ENCODE assay signal across 8 cellular contexts in the genomic region with DNA sequence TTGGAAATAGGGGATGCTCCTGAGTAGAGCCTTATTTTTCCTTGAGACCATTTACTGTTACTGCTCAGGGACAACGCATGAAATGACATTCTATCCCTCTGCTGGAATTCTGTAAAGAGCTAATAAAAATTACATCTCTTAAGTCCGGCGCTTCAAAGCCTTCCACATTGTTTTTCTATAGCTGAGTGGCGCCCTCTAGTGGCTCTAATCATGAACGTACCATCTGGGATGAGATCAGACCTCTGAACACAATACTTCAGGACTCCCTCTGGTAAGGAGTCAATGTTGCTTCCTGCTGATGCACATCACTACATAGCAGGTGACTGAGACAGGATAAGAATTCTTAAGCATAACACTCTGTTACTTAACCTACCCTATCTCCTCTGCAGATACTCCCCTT. TPM values are rescaled to one million over a fixed set of nuclear protein-coding genes. Genes with fewer than 3 reads are reported as not detected.
DNase-seq lines count a peak whose midpoint lies in the region; ATAC-seq and TF ChIP-seq lines count a peak whose summit lies in the region.

No MANE protein-coding gene starts in this region.

- 17% methylated on average over 5 of the region's 5 CpGs for WGBS in prostate gland

- H3K9ac ChIP-seq in OCI-LY3 (ENCODE audit: low read length) = no peak overlapping the region

- DNase-seq in CMK (ENCODE audit: low read depth) = peak; percentile 35
- peak; percentile 70 to 71 for DNase-seq in activated T-cell treated with anti-CD3 and anti-CD28 coated beads, Interleukin-2, amount 50 U/mL, for 48 hours
- DNase-seq in foreskin fibroblast = peak in 1 of 2 donors; percentile 65
- peak; percentile 6 for DNase-seq in prostate gland (ENCODE audit: low spot score)
- DNase-seq in KG1 (lab: John Stamatoyannopoulos, UW) = no peak

- peak overlapping the region; percentile 72 for H3K4me2 ChIP-seq in OCI-LY3 (ENCODE audit: low read length)

- no peaks in the 10 kb centered on the region for H3K36me3 ChIP-seq in OCI-LY3 (replicated peaks; ENCODE audit: low read depth, low read length)
- no peaks in the 10 kb centered on the region for H3K36me3 ChIP-seq in prostate gland

- peak; percentile 97 for ATAC-seq in GM19372 (IDR thresholded peaks at IDR 0.05; ENCODE audit: low read depth, unreplicated experiment)
- peak; percentile 93 for ATAC-seq in HG03432 (IDR thresholded peaks at IDR 0.05; ENCODE audit: unreplicated experiment)

- no peak for TF ChIP-seq POLR2A in prostate gland (IDR thresholded peaks at IDR 0.05)

- H3K27ac ChIP-seq in OCI-LY3 (ENCODE audit: low read length) (no peak overlapping the region), prostate gland (no peak overlapping the region)

- H4K20me1 ChIP-seq in OCI-LY3 (ENCODE audit: insufficient read depth, low read length) = no peaks in the 10 kb centered on the region

- H2AFZ ChIP-seq in OCI-LY3 (ENCODE audit: low read depth, low read length) = no peak overlapping the region; the same call in 1 of the 2 replicates

- no peaks in the 10 kb centered on the region for H3K9me3 ChIP-seq in OCI-LY3 (ENCODE audit: insufficient read depth, low read length)
- no peaks in the 10 kb centered on the region for H3K9me3 ChIP-seq in prostate gland

- intact Hi-C loops in prostate gland (cut with DNase I) = no loop called here

- H3K4me3 ChIP-seq in OCI-LY3 (ENCODE audit: low read length) = peak overlapping the region; percentile 49
- no peak overlapping the region for H3K4me3 ChIP-seq in foreskin fibroblast (ENCODE audit: low read depth in 1 of 2, low read length in 2 of 2)
- no peak overlapping the region for H3K4me3 ChIP-seq in prostate gland

- no peaks in the 10 kb centered on the region for H3K79me2 ChIP-seq in OCI-LY3 (ENCODE audit: low read length)

- TF ChIP-seq CTCF in OCI-LY3 (IDR thresholded peaks at IDR 0.05; ENCODE audit: low read depth, low read length) = peak; percentile 69
- peak; percentile 40 for TF ChIP-seq CTCF in foreskin fibroblast (IDR thresholded peaks at IDR 0.05; ENCODE audit: low read depth, low read length)
- TF ChIP-seq CTCF in prostate gland (IDR thresholded peaks at IDR 0.05) = peak in 2 of 4 experiments; percentile 10 to 54

- no peaks in the 10 kb centered on the region; the same call in 1 of the 2 replicates for H3K4me1 ChIP-seq in OCI-LY3 (ENCODE audit: low read length)
- no peaks in the 10 kb centered on the region for H3K4me1 ChIP-seq in prostate gland (replicated peaks)

- no peaks in the 10 kb centered on the region for H3K27me3 ChIP-seq in OCI-LY3 (ENCODE audit: low read depth, low read length)
- no peaks in the 10 kb centered on the region for H3K27me3 ChIP-seq in prostate gland (replicated peaks; ENCODE audit: insufficient read depth)

RNA-seq across cellular contexts. Expression of a gene that starts 6.0 kb away (rescaled TPM):
- total RNA-seq in prostate gland = 10 to 100 TPM in 1 of 2 donors, 1 to 10 TPM in 1; 5.6 to 63.5 TPM

RNA-seq across cellular contexts. Expression of a gene that starts 6.2 kb away (rescaled TPM):
- 100 to 1,000 TPM; 108 to 181 TPM for total RNA-seq in prostate gland
